Comparison of ENCODE assay signal across 1 cellular context in the genomic region with DNA sequence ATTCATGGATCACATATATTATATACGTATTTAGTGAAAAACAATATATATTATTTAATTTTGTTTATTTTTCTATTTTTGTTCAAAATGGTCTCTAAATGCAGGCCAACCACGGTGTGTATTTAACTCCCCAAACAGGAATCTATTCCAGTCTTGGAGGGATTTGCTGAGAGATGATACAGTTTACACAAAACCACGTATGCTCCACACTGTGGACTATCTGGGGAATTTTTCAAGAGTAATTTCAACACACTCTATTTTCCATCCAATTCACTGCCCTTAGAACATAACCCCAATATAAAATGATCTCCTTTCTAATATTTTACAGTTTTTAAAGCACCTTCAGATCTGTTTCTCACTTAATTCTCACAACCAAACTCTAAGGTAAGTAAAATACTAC.
TF ChIP-seq lines count a peak whose summit lies in the region.

No MANE protein-coding gene starts in this region.

TF ChIP-seq in IMR-90, 13 proteins besides CTCF, POLR2A, EP300 and RAD21 (continued from another document):
- TF ChIP-seq BHLHE40 (IDR thresholded peaks at IDR 0.05; ENCODE audit: low read depth, low read length) = no peak
- no peak for TF ChIP-seq MAZ (IDR thresholded peaks at IDR 0.05; ENCODE audit: borderline replicate concordance, low read depth, low read length)
- TF ChIP-seq MXI1 (IDR thresholded peaks at IDR 0.05; ENCODE audit: borderline replicate concordance, low read depth, low read length) = no peak
- TF ChIP-seq, protein P1, sequence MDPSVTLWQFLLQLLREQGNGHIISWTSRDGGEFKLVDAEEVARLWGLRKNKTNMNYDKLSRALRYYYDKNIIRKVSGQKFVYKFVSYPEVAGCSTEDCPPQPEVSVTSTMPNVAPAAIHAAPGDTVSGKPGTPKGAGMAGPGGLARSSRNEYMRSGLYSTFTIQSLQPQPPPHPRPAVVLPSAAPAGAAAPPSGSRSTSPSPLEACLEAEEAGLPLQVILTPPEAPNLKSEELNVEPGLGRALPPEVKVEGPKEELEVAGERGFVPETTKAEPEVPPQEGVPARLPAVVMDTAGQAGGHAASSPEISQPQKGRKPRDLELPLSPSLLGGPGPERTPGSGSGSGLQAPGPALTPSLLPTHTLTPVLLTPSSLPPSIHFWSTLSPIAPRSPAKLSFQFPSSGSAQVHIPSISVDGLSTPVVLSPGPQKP (IDR thresholded peaks at IDR 0.05; ENCODE audit: borderline replicate concordance, low read depth, low read length) = no peak
- no peak for TF ChIP-seq NFE2L2 (IDR thresholded peaks at IDR 0.05; ENCODE audit: low read depth, low read length)
- TF ChIP-seq, protein P2, sequence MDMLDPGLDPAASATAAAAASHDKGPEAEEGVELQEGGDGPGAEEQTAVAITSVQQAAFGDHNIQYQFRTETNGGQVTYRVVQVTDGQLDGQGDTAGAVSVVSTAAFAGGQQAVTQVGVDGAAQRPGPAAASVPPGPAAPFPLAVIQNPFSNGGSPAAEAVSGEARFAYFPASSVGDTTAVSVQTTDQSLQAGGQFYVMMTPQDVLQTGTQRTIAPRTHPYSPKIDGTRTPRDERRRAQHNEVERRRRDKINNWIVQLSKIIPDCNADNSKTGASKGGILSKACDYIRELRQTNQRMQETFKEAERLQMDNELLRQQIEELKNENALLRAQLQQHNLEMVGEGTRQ (IDR thresholded peaks at IDR 0.05; ENCODE audit: low read depth, low read length) = no peak
- TF ChIP-seq RCOR1 (IDR thresholded peaks at IDR 0.05; ENCODE audit: insufficient replicate concordance, low read length) = no peak
